In the genomic region with DNA sequence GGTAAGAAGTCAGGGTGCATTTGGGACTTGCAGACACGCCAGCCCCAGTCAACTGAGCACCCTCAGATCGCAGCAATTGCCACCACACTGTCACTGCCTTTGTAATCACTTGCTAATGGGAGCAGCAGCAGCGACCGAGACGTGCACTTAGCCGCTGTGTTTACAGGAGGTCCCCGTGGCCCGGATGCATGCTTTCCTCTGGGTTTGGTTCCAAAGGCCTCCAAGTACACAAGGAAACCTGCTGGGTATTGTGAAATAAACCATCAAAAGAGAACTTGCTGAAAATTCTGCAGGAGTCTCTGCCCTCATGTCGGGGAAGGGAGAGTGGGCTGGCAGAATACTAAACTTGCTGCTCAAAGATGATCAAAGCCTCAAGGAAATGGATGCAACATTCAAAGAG, we compare ENCODE assay signal across 20 cellular contexts.
A peak's percentile ranks its signal among the peaks of the same experiment; 100 is the strongest.
DNase-seq lines count a peak whose midpoint lies in the region; ATAC-seq and TF ChIP-seq lines count a peak whose summit lies in the region.
"Had no signal": no experiment of that assay in that cellular context is flagged by ENCODE, and none has a peak within 500 bp of the region (broad histone marks: within the 10 kb centered on the region; RNA-seq: fewer than 3 reads in every experiment).

No MANE protein-coding gene starts in this region.

- peaks cover 15% of the 10 kb centered on the region for H3K36me3 Mint-ChIP-seq in neural crest cell (ENCODE audit: low read depth)
- H3K36me3 Mint-ChIP-seq in activated CD4-positive, alpha-beta T cell treated with anti-CD3 and anti-CD28 coated beads for 36 hours (ENCODE audit: low read depth) = no peaks in the 10 kb centered on the region

- H3K4me3 ChIP-seq in DND-41 (ENCODE audit: low read depth in 1 of 2, low read length in 2 of 2) = peak overlapping the region in 1 of 2 experiments; percentile 0; a peak in 1 of 4 replicates
- H3K4me3 ChIP-seq: colonic mucosa, lung, stomach, transverse colon had no signal

- peaks cover 23% of the 10 kb centered on the region for H3K27me3 Mint-ChIP-seq in neural crest cell (ENCODE audit: low read depth)
- peaks cover 67% of the 10 kb centered on the region for H3K27me3 Mint-ChIP-seq in activated CD4-positive, alpha-beta T cell treated with anti-CD3 and anti-CD28 coated beads for 36 hours

- POLR2A ChIA-PET in activated CD4-positive, alpha-beta T cell treated with anti-CD3 and anti-CD28 coated beads for 36 hours (lab: Charles Lee) = no interaction called here

- CTCF ChIA-PET in activated CD4-positive, alpha-beta T cell treated with anti-CD3 and anti-CD28 coated beads for 36 hours (lab: Charles Lee) = interaction anchor here (0.7 kb wide), 1 partner anchor 404 kb away, joined by 3 read pairs; no protein-coding TSS in a partner anchor

- H3K4me1 ChIP-seq in DND-41 (ENCODE audit: insufficient read depth, low read length) = peaks cover 98% of the 10 kb centered on the region
- H3K4me1 ChIP-seq: colonic mucosa had no signal

- peak overlapping the region; percentile 98 for H3K27ac ChIP-seq in DND-41 (ENCODE audit: low read length)
- H3K27ac ChIP-seq: colonic mucosa, stomach, transverse colon had no signal

- H3K27me3 ChIP-seq in DND-41 (ENCODE audit: insufficient read depth, low read length, poor library complexity) = no peaks in the 10 kb centered on the region

- in situ Hi-C loops in G401 (cut with HindIII; ENCODE audit: low sequenced_read_pairs) = no loop called here

- H3K4me1 Mint-ChIP-seq in neural crest cell = peaks cover 88% of the 10 kb centered on the region
- H3K4me1 Mint-ChIP-seq in activated CD4-positive, alpha-beta T cell treated with anti-CD3 and anti-CD28 coated beads for 36 hours = peaks cover 2% of the 10 kb centered on the region

- DNase-seq in NCI-H2081 (lab: John Stamatoyannopoulos, UW) = peak; percentile 42 to 68
- no peak for DNase-seq in NCI-H2081 treated with DMSO at 0.1 percent for 48 hours (lab: John Stamatoyannopoulos, UW)
- DNase-seq in DND-41 = peak; percentile 44
- DNase-seq in NCI-H69 (lab: John Stamatoyannopoulos, UW) = peak; percentile 19
- no peak for DNase-seq in neural crest cell (ENCODE audit: low read depth, low spot score)
- DNase-seq in activated CD4-positive, alpha-beta T cell treated with anti-CD3 and anti-CD28 coated beads for 36 hours = no peak
- no peak for DNase-seq in G401 (ENCODE audit: low spot score)
- DNase-seq: 8988T; activated CD4-positive, alpha-beta T cell treated with anti-CD3 and anti-CD28 coated beads for 1 hour; activated gamma-delta T cell treated with Interleukin-2 at 50 U/mL for 16 hours; colonic mucosa; COR-L47; DMS79 treated with DMSO at 0.1 percent for 48 hours; NCI-H1417 treated with DMSO at 0.1 percent for 48 hours; NCI-H524 treated with DMSO at 0.1 percent for 48 hours; SHP77 treated with DMSO at 0.1 percent for 48 hours; stomach; transverse colon had no signal

- H3K4me2 ChIP-seq in DND-41 (ENCODE audit: insufficient read depth, low read length) = peak overlapping the region; percentile 9; the same call in 1 of the 2 replicates

- H3K4me3 Mint-ChIP-seq in neural crest cell = peak overlapping the region; percentile 71
- H3K4me3 Mint-ChIP-seq in activated CD4-positive, alpha-beta T cell treated with anti-CD3 and anti-CD28 coated beads for 36 hours = no peak overlapping the region

- H3K79me2 ChIP-seq in DND-41 (ENCODE audit: insufficient read depth, low read length) = peaks cover 100% of the 10 kb centered on the region

- no peaks in the 10 kb centered on the region for H3K9me3 ChIP-seq in DND-41 (ENCODE audit: insufficient read depth, low read length, severe bottlenecking)
- H3K9me3 ChIP-seq: colonic mucosa, stomach, transverse colon had no signal

- H3K36me3 ChIP-seq in DND-41 (ENCODE audit: insufficient read depth, low read length) = peaks cover 92% of the 10 kb centered on the region
- H3K36me3 ChIP-seq: colonic mucosa, transverse colon had no signal

- no peak overlapping the region for H2AFZ ChIP-seq in DND-41 (ENCODE audit: low read depth, low read length)

- peak overlapping the region; percentile 40 for H3K27ac Mint-ChIP-seq in neural crest cell (ENCODE audit: unreplicated experiment)
- H3K27ac Mint-ChIP-seq in activated CD4-positive, alpha-beta T cell treated with anti-CD3 and anti-CD28 coated beads for 36 hours = no peak overlapping the region

- intact Hi-C loops in activated CD4-positive, alpha-beta T cell treated with anti-CD3 and anti-CD28 coated beads for 36 hours (cut with DNase I, micrococcal nuclease) = no loop called here

- no peaks in the 10 kb centered on the region for H3K9me3 Mint-ChIP-seq in neural crest cell
- H3K9me3 Mint-ChIP-seq in activated CD4-positive, alpha-beta T cell treated with anti-CD3 and anti-CD28 coated beads for 36 hours (ENCODE audit: low read depth) = no peaks in the 10 kb centered on the region

- peaks cover 7% of the 10 kb centered on the region for H4K20me1 ChIP-seq in DND-41 (ENCODE audit: insufficient read depth, low read length)

- peak overlapping the region; percentile 47; the same call in 1 of the 2 replicates for H3K9ac ChIP-seq in DND-41 (ENCODE audit: low read depth, low read length)

- ATAC-seq in DND-41 (ENCODE audit: insufficient read depth, low read depth) (peak; percentile 22; the same call in 1 of the 3 replicates), GM18520 (IDR thresholded peaks at IDR 0.05; ENCODE audit: unreplicated experiment) (no peak)
- ATAC-seq in activated CD4-positive, alpha-beta T cell treated with anti-CD3 and anti-CD28 coated beads for 36 hours = no peak

- TF ChIP-seq CTCF in DND-41 (IDR thresholded peaks at IDR 0.05; ENCODE audit: borderline replicate concordance, extremely low read depth, low read length, poor library complexity, severe bottlenecking) (no peak), neural crest cell (conservative IDR thresholded peaks at IDR 0.05) (no peak)

Comparison
In these comparisons a context has a peak if more than half of its experiments do, and no peak if none do; other contexts are left out.
1. DNase-seq: peak in NCI-H2081 (2 of 2), DND-41 (single experiment) and NCI-H69 (single experiment); none in NCI-H2081 treated with DMSO at 0.1 percent for 48 hours (single experiment), neural crest cell (single experiment), activated CD4-positive, alpha-beta T cell treated with anti-CD3 and anti-CD28 coated beads for 36 hours (single experiment) and G401 (single experiment).